1 cellular context compared by ENCODE assay signal in genomic region chr14:63436286-63437098, GRCh38.
TF ChIP-seq lines count a peak whose summit lies in the region.

No MANE protein-coding gene starts in this region.

TF ChIP-seq in GM12878, 131 proteins besides CTCF, POLR2A, EP300 and RAD21 (continued from another document):
- TF ChIP-seq ZNF592 (IDR thresholded peaks at IDR 0.05) = peak; percentile 79; the same call in 1 of the 2 replicates
